In the genomic region with DNA sequence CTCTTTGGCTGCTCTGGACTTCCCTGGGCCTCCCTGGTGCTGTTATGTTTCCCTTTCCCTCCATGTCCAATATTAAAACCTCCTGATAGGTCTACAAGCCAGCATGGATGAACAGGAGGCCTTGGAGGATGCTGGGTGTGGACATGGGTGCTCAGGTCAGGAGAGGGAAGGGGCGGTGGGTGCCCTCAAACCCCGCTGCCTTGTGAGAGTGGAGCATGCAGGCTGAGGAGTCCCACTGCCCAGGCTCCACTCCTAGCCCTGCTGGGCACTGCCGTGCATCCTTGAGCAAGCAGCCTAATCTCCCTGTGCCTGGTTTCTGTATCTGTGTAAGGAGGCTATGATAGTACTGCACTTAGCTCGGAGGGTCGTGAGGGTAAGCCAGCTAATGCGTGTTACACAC, we compare ENCODE assay signal across 17 cellular contexts. TPM values are rescaled to one million over a fixed set of nuclear protein-coding genes. Genes with fewer than 3 reads are reported as not detected.
DNase-seq lines count a peak whose midpoint lies in the region; ATAC-seq lines count a peak whose summit lies in the region.
"Had no signal": no experiment of that assay in that cellular context is flagged by ENCODE, and none has a peak within 500 bp of the region (broad histone marks: within the 10 kb centered on the region; RNA-seq: fewer than 3 reads in every experiment).

No MANE protein-coding gene starts in this region.

- peak overlapping the region in 11 of 21 experiments; percentile 17 to 98 (median 71) for H3K27ac ChIP-seq in skin epidermis
- no peak overlapping the region for H3K27ac ChIP-seq in caudate nucleus (ENCODE audit: low read depth, low read length)
- H3K27ac ChIP-seq: transverse colon, WERI-Rb-1 had no signal

- H3K27me3 Mint-ChIP-seq in activated T-cell treated with anti-CD3 and anti-CD28 coated beads, Interleukin-2, amount 50 U/mL, for 4 hours (ENCODE audit: low read depth) = no peaks in the 10 kb centered on the region
- H3K27me3 Mint-ChIP-seq in IgD-negative memory B cell = peaks cover 3% of the 10 kb centered on the region
- H3K27me3 Mint-ChIP-seq in activated naive CD8-positive, alpha-beta T cell treated with anti-CD3 and anti-CD28 coated beads, Interleukin-2, amount 50 U/mL, for 24 hours = no peaks in the 10 kb centered on the region

- H3K9me3 Mint-ChIP-seq in activated T-cell treated with anti-CD3 and anti-CD28 coated beads, Interleukin-2, amount 50 U/mL, for 4 hours = no peaks in the 10 kb centered on the region
- H3K9me3 Mint-ChIP-seq in IgD-negative memory B cell = peaks cover 0 to 3% (median 0%) of the 10 kb centered on the region in 3 donors
- H3K9me3 Mint-ChIP-seq in activated naive CD8-positive, alpha-beta T cell treated with anti-CD3 and anti-CD28 coated beads, Interleukin-2, amount 50 U/mL, for 24 hours = no peaks in the 10 kb centered on the region
- H3K9me3 Mint-ChIP-seq: neural crest cell had no signal

- peaks cover 5% of the 10 kb centered on the region for H3K36me3 Mint-ChIP-seq in activated T-cell treated with anti-CD3 and anti-CD28 coated beads, Interleukin-2, amount 50 U/mL, for 4 hours (ENCODE audit: insufficient read depth)
- H3K36me3 Mint-ChIP-seq in IgD-negative memory B cell = peaks cover 7% of the 10 kb centered on the region
- peaks cover 6% of the 10 kb centered on the region for H3K36me3 Mint-ChIP-seq in activated naive CD8-positive, alpha-beta T cell treated with anti-CD3 and anti-CD28 coated beads, Interleukin-2, amount 50 U/mL, for 24 hours (ENCODE audit: low read depth)

- peaks cover 89% of the 10 kb centered on the region for H3K4me1 Mint-ChIP-seq in activated T-cell treated with anti-CD3 and anti-CD28 coated beads, Interleukin-2, amount 50 U/mL, for 4 hours (ENCODE audit: low read depth)
- peaks cover 17 to 34% (median 34%) of the 10 kb centered on the region in 3 donors for H3K4me1 Mint-ChIP-seq in IgD-negative memory B cell
- H3K4me1 Mint-ChIP-seq in activated naive CD8-positive, alpha-beta T cell treated with anti-CD3 and anti-CD28 coated beads, Interleukin-2, amount 50 U/mL, for 24 hours = peaks cover 91% of the 10 kb centered on the region

- ATAC-seq in activated T-cell treated with anti-CD3 and anti-CD28 coated beads, Interleukin-2, amount 50 U/mL, for 4 hours = no peak
- ATAC-seq in activated naive CD8-positive, alpha-beta T cell treated with anti-CD3 and anti-CD28 coated beads, Interleukin-2, amount 50 U/mL, for 24 hours = no peak

- H3K4me3 Mint-ChIP-seq in activated T-cell treated with anti-CD3 and anti-CD28 coated beads, Interleukin-2, amount 50 U/mL, for 4 hours = peak overlapping the region; percentile 85
- H3K4me3 Mint-ChIP-seq in IgD-negative memory B cell = peak overlapping the region in 2 of 4 donors; percentile 71 to 76
- peak overlapping the region; percentile 72 for H3K4me3 Mint-ChIP-seq in activated naive CD8-positive, alpha-beta T cell treated with anti-CD3 and anti-CD28 coated beads, Interleukin-2, amount 50 U/mL, for 24 hours
- H3K4me3 Mint-ChIP-seq: neural crest cell had no signal

- no peak for DNase-seq in activated T-cell treated with anti-CD3 and anti-CD28 coated beads, Interleukin-2, amount 50 U/mL, for 4 hours
- DNase-seq in activated T-cell treated with anti-CD3 and anti-CD28 coated beads, Interleukin-2, amount 50 U/mL, for 48 hours = no peak
- no peak for DNase-seq in activated naive CD8-positive, alpha-beta T cell treated with anti-CD3 and anti-CD28 coated beads, Interleukin-2, amount 50 U/mL, for 24 hours
- DNase-seq in NCI-H2029 (lab: John Stamatoyannopoulos, UW) (no peak), caudate nucleus (lab: John Stamatoyannopoulos, UW) (no peak), NCI-H146 (lab: John Stamatoyannopoulos, UW) (no peak)
- DNase-seq: ACHN, DMS79, GOT3, midbrain, NCI-H226, NCI-H82, WERI-Rb-1 had no signal

- H3K4me3 ChIP-seq in skin epidermis = peak overlapping the region in 2 of 7 experiments; percentile 10 to 14
- H3K4me3 ChIP-seq: transverse colon had no signal

- peak overlapping the region; percentile 72 to 97 (median 93) for H3K27ac Mint-ChIP-seq in IgD-negative memory B cell
- peak overlapping the region; percentile 89 for H3K27ac Mint-ChIP-seq in activated naive CD8-positive, alpha-beta T cell treated with anti-CD3 and anti-CD28 coated beads, Interleukin-2, amount 50 U/mL, for 24 hours

RNA-seq across cellular contexts. Expression of gene CCDC167, which starts 18.4 kb away (rescaled TPM):
- 10 to 100 TPM; 49.3 to 52.2 (median 52.2) TPM for total RNA-seq in activated T-cell treated with anti-CD3 and anti-CD28 coated beads, Interleukin-2, amount 50 U/mL, for 4 hours
- polyA plus RNA-seq in IgD-negative memory B cell = 82.4 TPM
